Comparison of ENCODE assay signal across 1 cellular context in the genomic region with DNA sequence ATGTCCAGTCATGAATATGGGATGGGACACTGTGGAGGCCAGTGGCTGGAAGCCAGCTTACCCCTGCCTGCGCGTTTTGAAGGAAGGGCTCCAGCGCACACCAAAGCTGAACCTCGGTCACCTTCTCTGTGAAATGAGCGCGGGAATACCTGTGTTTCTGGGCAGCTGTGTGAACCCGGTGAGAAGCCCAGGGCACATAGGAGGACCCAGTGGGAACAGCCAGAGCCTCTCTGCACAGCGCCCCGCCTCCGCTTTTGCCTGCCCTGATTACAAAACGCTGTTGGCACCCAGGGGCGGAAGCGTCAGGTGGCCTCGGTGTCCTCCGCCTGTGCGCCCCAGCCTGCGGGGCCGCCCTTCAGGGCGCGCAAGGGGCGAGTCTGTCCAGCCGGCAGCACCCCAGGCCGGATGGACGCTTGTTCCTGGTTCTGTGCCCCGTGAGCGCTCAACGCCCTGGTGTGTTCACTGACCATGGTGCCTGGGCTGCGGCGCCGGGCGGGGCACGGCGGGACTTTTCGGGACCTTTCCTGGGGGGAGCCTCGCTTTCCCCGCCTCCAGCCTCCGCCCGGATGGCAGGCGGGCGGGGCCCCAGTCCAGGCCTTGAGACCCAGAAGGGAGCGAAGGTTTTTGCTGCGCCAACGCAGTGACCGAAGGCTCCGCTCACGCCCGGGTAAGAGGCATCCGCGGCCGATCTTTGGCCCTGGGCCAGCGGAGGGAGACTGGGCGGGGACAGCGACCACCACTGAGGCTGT.
TF ChIP-seq lines count a peak whose summit lies in the region.

A gene (plus strand): TSS at position 588 of the 749 bp plus-strand sequence. CDS start 23,895 bp downstream, outside the sequence.

TF ChIP-seq in HepG2, 621 proteins besides CTCF, POLR2A, EP300 and RAD21 (continued from another document and continues in another):
- TF ChIP-seq, protein P1, sequence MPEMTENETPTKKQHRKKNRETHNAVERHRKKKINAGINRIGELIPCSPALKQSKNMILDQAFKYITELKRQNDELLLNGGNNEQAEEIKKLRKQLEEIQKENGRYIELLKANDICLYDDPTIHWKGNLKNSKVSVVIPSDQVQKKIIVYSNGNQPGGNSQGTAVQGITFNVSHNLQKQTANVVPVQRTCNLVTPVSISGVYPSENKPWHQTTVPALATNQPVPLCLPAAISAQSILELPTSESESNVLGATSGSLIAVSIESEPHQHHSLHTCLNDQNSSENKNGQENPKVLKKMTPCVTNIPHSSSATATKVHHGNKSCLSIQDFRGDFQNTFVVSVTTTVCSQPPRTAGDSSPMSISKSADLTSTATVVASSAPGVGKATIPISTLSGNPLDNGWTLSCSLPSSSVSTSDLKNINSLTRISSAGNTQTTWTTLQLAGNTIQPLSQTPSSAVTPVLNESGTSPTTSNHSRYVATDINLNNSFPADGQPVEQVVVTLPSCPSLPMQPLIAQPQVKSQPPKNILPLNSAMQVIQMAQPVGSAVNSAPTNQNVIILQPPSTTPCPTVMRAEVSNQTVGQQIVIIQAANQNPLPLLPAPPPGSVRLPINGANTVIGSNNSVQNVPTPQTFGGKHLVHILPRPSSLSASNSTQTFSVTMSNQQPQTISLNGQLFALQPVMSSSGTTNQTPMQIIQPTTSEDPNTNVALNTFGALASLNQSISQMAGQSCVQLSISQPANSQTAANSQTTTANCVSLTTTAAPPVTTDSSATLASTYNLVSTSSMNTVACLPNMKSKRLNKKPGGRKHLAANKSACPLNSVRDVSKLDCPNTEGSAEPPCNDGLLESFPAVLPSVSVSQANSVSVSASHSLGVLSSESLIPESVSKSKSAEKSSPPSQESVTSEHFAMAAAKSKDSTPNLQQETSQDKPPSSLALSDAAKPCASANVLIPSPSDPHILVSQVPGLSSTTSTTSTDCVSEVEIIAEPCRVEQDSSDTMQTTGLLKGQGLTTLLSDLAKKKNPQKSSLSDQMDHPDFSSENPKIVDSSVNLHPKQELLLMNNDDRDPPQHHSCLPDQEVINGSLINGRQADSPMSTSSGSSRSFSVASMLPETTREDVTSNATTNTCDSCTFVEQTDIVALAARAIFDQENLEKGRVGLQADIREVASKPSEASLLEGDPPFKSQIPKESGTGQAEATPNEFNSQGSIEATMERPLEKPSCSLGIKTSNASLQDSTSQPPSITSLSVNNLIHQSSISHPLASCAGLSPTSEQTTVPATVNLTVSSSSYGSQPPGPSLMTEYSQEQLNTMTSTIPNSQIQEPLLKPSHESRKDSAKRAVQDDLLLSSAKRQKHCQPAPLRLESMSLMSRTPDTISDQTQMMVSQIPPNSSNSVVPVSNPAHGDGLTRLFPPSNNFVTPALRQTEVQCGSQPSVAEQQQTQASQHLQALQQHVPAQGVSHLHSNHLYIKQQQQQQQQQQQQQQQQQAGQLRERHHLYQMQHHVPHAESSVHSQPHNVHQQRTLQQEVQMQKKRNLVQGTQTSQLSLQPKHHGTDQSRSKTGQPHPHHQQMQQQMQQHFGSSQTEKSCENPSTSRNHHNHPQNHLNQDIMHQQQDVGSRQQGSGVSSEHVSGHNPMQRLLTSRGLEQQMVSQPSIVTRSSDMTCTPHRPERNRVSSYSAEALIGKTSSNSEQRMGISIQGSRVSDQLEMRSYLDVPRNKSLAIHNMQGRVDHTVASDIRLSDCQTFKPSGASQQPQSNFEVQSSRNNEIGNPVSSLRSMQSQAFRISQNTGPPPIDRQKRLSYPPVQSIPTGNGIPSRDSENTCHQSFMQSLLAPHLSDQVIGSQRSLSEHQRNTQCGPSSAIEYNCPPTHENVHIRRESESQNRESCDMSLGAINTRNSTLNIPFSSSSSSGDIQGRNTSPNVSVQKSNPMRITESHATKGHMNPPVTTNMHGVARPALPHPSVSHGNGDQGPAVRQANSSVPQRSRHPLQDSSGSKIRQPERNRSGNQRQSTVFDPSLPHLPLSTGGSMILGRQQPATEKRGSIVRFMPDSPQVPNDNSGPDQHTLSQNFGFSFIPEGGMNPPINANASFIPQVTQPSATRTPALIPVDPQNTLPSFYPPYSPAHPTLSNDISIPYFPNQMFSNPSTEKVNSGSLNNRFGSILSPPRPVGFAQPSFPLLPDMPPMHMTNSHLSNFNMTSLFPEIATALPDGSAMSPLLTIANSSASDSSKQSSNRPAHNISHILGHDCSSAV (CRISPR knock-in tag; IDR thresholded peaks at IDR 0.05; ENCODE audit: borderline replicate concordance), result no peak
- TF ChIP-seq, protein P2, sequence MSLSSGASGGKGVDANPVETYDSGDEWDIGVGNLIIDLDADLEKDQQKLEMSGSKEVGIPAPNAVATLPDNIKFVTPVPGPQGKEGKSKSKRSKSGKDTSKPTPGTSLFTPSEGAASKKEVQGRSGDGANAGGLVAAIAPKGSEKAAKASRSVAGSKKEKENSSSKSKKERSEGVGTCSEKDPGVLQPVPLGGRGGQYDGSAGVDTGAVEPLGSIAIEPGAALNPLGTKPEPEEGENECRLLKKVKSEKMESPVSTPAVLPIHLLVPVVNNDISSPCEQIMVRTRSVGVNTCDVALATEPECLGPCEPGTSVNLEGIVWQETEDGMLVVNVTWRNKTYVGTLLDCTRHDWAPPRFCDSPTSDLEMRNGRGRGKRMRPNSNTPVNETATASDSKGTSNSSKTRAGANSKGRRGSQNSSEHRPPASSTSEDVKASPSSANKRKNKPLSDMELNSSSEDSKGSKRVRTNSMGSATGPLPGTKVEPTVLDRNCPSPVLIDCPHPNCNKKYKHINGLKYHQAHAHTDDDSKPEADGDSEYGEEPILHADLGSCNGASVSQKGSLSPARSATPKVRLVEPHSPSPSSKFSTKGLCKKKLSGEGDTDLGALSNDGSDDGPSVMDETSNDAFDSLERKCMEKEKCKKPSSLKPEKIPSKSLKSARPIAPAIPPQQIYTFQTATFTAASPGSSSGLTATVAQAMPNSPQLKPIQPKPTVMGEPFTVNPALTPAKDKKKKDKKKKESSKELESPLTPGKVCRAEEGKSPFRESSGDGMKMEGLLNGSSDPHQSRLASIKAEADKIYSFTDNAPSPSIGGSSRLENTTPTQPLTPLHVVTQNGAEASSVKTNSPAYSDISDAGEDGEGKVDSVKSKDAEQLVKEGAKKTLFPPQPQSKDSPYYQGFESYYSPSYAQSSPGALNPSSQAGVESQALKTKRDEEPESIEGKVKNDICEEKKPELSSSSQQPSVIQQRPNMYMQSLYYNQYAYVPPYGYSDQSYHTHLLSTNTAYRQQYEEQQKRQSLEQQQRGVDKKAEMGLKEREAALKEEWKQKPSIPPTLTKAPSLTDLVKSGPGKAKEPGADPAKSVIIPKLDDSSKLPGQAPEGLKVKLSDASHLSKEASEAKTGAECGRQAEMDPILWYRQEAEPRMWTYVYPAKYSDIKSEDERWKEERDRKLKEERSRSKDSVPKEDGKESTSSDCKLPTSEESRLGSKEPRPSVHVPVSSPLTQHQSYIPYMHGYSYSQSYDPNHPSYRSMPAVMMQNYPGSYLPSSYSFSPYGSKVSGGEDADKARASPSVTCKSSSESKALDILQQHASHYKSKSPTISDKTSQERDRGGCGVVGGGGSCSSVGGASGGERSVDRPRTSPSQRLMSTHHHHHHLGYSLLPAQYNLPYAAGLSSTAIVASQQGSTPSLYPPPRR (CRISPR knock-in tag; IDR thresholded peaks at IDR 0.05; ENCODE audit: borderline replicate concordance), result peak; percentile 39
- TF ChIP-seq MZF1 (CRISPR knock-in tag; IDR thresholded peaks at IDR 0.05; ENCODE audit: borderline replicate concordance) (no peak), ZBTB21 (CRISPR knock-in tag; IDR thresholded peaks at IDR 0.05) (no peak), ZNF775 (CRISPR knock-in tag; IDR thresholded peaks at IDR 0.05; ENCODE audit: borderline replicate concordance) (no peak), ZNF660 (CRISPR knock-in tag; IDR thresholded peaks at IDR 0.05; ENCODE audit: borderline replicate concordance, low read depth) (no peak), SMAD3 (CRISPR knock-in tag; IDR thresholded peaks at IDR 0.05) (peak; percentile 45; the same call in 1 of the 2 replicates), ARNT2 (CRISPR knock-in tag; IDR thresholded peaks at IDR 0.05; ENCODE audit: low read depth) (peak; percentile 41), RNF2 (conservative IDR thresholded peaks at IDR 0.05; ENCODE audit: low read depth) (0 out of 2 replicates have a peak, but pooled peaks have one; percentile 54), CCDC6 (CRISPR knock-in tag; IDR thresholded peaks at IDR 0.05) (no peak), CBX1 (IDR thresholded peaks at IDR 0.05; ENCODE audit: low read depth) (no peak), ZNF205 (CRISPR knock-in tag; IDR thresholded peaks at IDR 0.05) (peak; percentile 67; the same call in 1 of the 2 replicates), NFE2L1 (CRISPR knock-in tag; IDR thresholded peaks at IDR 0.05; ENCODE audit: borderline replicate concordance) (peak; percentile 31; the same call in 1 of the 2 replicates), ZBTB3 (CRISPR knock-in tag; IDR thresholded peaks at IDR 0.05; ENCODE audit: borderline replicate concordance, low read depth) (0 out of 2 replicates have a peak, but pooled peaks have one; percentile 31), ZBTB7B (CRISPR knock-in tag; IDR thresholded peaks at IDR 0.05) (peak; percentile 68), TEAD2 (CRISPR knock-in tag; IDR thresholded peaks at IDR 0.05) (no peak), MATR3 (CRISPR knock-in tag; IDR thresholded peaks at IDR 0.05) (no peak), NFIC (IDR thresholded peaks at IDR 0.05; ENCODE audit: low read length) (no peak), FOXO1 (CRISPR knock-in tag; IDR thresholded peaks at IDR 0.05) (no peak), SOX5 (CRISPR knock-in tag; IDR thresholded peaks at IDR 0.05; ENCODE audit: borderline replicate concordance) (no peak; the same call in 1 of the 2 replicates), ZKSCAN1 (IDR thresholded peaks at IDR 0.05; ENCODE audit: low read length) (no peak), AGO2 (optimal IDR thresholded peaks at IDR 0.05; ENCODE audit: low read depth, low read length) (no peak), ZSCAN29 (CRISPR knock-in tag; conservative IDR thresholded peaks at IDR 0.05) (peak; percentile 88), ZNF543 (CRISPR knock-in tag; IDR thresholded peaks at IDR 0.05) (peak; percentile 59; the same call in 1 of the 2 replicates), ZZZ3 (CRISPR knock-in tag; IDR thresholded peaks at IDR 0.05; ENCODE audit: borderline replicate concordance) (0 out of 2 replicates have a peak, but pooled peaks have one; percentile 53), ZNF335 (CRISPR knock-in tag; IDR thresholded peaks at IDR 0.05) (peak; percentile 33; the same call in 1 of the 2 replicates), JUN (CRISPR knock-in tag; IDR thresholded peaks at IDR 0.05) (peak; percentile 45; the same call in 1 of the 2 replicates), XRCC5 (optimal IDR thresholded peaks at IDR 0.05; ENCODE audit: low read length) (no peak), ZBTB7A (CRISPR knock-in tag; IDR thresholded peaks at IDR 0.05) (no peak), ZNF629 (CRISPR knock-in tag; conservative IDR thresholded peaks at IDR 0.05) (no peak), ZNF230 (CRISPR knock-in tag; IDR thresholded peaks at IDR 0.05) (no peak), GABPB1 (CRISPR knock-in tag; IDR thresholded peaks at IDR 0.05) (peak; percentile 89), HNRNPH1 (optimal IDR thresholded peaks at IDR 0.05; ENCODE audit: low read depth, low read length) (no peak)
- TF ChIP-seq, protein P3, sequence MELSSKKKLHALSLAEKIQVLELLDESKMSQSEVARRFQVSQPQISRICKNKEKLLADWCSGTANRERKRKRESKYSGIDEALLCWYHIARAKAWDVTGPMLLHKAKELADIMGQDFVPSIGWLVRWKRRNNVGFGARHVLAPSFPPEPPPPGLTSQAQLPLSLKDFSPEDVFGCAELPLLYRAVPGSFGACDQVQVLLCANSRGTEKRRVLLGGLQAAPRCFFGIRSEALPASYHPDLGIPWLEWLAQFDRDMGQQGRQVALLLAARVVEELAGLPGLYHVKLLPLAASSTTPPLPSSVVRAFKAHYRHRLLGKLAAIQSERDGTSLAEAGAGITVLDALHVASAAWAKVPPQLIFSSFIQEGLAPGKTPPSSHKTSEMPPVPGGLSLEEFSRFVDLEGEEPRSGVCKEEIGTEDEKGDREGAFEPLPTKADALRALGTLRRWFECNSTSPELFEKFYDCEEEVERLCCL (CRISPR knock-in tag; IDR thresholded peaks at IDR 0.05; ENCODE audit: borderline replicate concordance), result no peak
- TF ChIP-seq, protein P4, sequence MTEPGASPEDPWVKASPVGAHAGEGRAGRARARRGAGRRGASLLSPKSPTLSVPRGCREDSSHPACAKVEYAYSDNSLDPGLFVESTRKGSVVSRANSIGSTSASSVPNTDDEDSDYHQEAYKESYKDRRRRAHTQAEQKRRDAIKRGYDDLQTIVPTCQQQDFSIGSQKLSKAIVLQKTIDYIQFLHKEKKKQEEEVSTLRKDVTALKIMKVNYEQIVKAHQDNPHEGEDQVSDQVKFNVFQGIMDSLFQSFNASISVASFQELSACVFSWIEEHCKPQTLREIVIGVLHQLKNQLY (CRISPR knock-in tag; IDR thresholded peaks at IDR 0.05), result peak; percentile 43; the same call in 1 of the 2 replicates
- TF ChIP-seq, protein P5, sequence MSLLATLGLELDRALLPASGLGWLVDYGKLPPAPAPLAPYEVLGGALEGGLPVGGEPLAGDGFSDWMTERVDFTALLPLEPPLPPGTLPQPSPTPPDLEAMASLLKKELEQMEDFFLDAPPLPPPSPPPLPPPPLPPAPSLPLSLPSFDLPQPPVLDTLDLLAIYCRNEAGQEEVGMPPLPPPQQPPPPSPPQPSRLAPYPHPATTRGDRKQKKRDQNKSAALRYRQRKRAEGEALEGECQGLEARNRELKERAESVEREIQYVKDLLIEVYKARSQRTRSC (CRISPR knock-in tag; IDR thresholded peaks at IDR 0.05; ENCODE audit: low read depth), result no peak
- TF ChIP-seq, protein P6, sequence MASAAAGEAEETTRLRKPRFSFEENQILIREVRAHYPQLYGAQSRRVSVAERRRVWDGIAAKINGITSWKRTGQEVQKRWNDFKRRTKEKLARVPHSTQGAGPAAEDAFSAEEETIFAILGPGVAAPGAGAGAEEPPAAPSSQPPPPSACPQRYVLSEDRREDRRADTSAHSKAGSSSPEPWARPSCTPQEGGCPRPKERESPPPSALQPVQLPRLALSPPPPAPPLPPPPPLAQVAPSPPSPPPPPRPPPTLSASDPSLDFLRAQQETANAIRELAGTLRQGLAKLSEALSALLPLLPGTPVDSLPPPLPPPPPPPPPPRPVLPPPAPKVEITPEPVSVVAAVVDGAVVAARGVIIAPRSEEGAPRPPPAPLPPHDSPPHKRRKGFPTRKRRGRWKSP (CRISPR knock-in tag; IDR thresholded peaks at IDR 0.05), result peak; percentile 81; the same call in 1 of the 2 replicates
- TF ChIP-seq, protein P7, sequence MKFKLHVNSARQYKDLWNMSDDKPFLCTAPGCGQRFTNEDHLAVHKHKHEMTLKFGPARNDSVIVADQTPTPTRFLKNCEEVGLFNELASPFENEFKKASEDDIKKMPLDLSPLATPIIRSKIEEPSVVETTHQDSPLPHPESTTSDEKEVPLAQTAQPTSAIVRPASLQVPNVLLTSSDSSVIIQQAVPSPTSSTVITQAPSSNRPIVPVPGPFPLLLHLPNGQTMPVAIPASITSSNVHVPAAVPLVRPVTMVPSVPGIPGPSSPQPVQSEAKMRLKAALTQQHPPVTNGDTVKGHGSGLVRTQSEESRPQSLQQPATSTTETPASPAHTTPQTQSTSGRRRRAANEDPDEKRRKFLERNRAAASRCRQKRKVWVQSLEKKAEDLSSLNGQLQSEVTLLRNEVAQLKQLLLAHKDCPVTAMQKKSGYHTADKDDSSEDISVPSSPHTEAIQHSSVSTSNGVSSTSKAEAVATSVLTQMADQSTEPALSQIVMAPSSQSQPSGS (CRISPR knock-in tag; IDR thresholded peaks at IDR 0.05), result 0 out of 2 replicates have a peak, but pooled peaks have one; percentile 36
- TF ChIP-seq, protein P8, sequence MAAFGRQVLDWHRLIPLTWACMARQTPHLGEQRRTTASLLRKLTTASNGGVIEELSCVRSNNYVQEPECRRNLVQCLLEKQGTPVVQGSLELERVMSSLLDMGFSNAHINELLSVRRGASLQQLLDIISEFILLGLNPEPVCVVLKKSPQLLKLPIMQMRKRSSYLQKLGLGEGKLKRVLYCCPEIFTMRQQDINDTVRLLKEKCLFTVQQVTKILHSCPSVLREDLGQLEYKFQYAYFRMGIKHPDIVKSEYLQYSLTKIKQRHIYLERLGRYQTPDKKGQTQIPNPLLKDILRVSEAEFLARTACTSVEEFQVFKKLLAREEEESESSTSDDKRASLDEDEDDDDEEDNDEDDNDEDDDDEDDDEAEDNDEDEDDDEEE (CRISPR knock-in tag; IDR thresholded peaks at IDR 0.05), result no peak
